ENCODE assay signal across 16 cellular contexts in genomic region chr12:110367209-110367864, GRCh38. TPM values are rescaled to one million over a fixed set of nuclear protein-coding genes. Genes with fewer than 3 reads are reported as not detected.
DNase-seq lines count a peak whose midpoint lies in the region; ATAC-seq and TF ChIP-seq lines count a peak whose summit lies in the region.
"Had no signal": no experiment of that assay in that cellular context is flagged by ENCODE, and none has a peak within 500 bp of the region (broad histone marks: within the 10 kb centered on the region; RNA-seq: fewer than 3 reads in every experiment).

No MANE protein-coding gene starts in this region.

- TF ChIP-seq EP300 in stomach (IDR thresholded peaks at IDR 0.05), result no peak

- peak overlapping the region; percentile 42 to 78 (median 59) for H3K27ac ChIP-seq in stomach

- no peaks in the 10 kb centered on the region for H3K9me3 ChIP-seq in stomach
- H3K9me3 ChIP-seq: left lung, ovary had no signal

- TF ChIP-seq CTCF in stomach (IDR thresholded peaks at IDR 0.05), result no peak

- H3K27me3 ChIP-seq in stomach, result no peaks in the 10 kb centered on the region
- H3K27me3 ChIP-seq: left lung, ovary had no signal

- H3K36me3 ChIP-seq in stomach, result peaks cover 5 to 27% (median 23%) of the 10 kb centered on the region in 4 donors
- H3K36me3 ChIP-seq: ovary had no signal

- peak; percentile 28 for DNase-seq in NCI-H2171 (lab: John Stamatoyannopoulos, UW)
- DNase-seq in astrocyte of the hippocampus (ENCODE audit: low read depth, low spot score), result peak; percentile 27
- DNase-seq in iris pigment epithelial cell (ENCODE audit: low read depth), result peak; percentile 67
- DNase-seq in stomach, result no peak
- DNase-seq in iPS-NIHi11 (ENCODE audit: low spot score), result no peak
- DNase-seq in effector CD8-positive, alpha-beta T cell (lab: John Stamatoyannopoulos, UW), result no peak
- DNase-seq: activated CD8-positive, alpha-beta T cell treated with anti-CD3 and anti-CD28 coated beads for 36 hours; activated naive CD4-positive, alpha-beta T cell treated with anti-CD3 and anti-CD28 coated beads, Interleukin-2, amount 10 ng/mL, durations not matched to agents 7 days and 5 days; effector CD4-positive, alpha-beta T cell; KG1; left lung; NCI-H187; stimulated activated naive CD4-positive, alpha-beta T cell had no signal

- no peak overlapping the region for H3K4me3 ChIP-seq in stomach
- H3K4me3 ChIP-seq: left lung, ovary had no signal

- WGBS in stomach, 5 donors, result 71 to 83% (median 76%) methylated on average over 15 of the region's 15 CpGs

- TF ChIP-seq POLR2A in stomach (IDR thresholded peaks at IDR 0.05), result no peak

- intact Hi-C loops in stomach (cut with DNase I; ENCODE audit: low total_unique reads), result no loop called here

- peaks cover 0 to 30% (median 22%) of the 10 kb centered on the region in 4 donors for H3K4me1 ChIP-seq in stomach

- no peak for ATAC-seq in GM18517 (IDR thresholded peaks at IDR 0.05; ENCODE audit: unreplicated experiment)
- ATAC-seq in GM19397 (IDR thresholded peaks at IDR 0.05; ENCODE audit: unreplicated experiment), result no peak
- ATAC-seq: activated CD8-positive, alpha-beta T cell treated with anti-CD3 and anti-CD28 coated beads for 36 hours; left lung had no signal

RNA-seq across cellular contexts. Expression of gene ANAPC7, which starts 36.2 kb away (rescaled TPM):
- total RNA-seq in stomach, result 10 to 100 TPM; 40.6 to 88.7 (median 53.9) TPM
- polyA plus RNA-seq in stomach, result 10 to 100 TPM; 13.0 to 45.1 (median 17.6) TPM

Comparison
In these comparisons a context has a peak if more than half of its experiments do, and no peak if none do; other contexts are left out.
1. DNase-seq: peak in NCI-H2171 (single experiment), astrocyte of the hippocampus (single experiment) and iris pigment epithelial cell (single experiment); none in stomach (single experiment), iPS-NIHi11 (single experiment) and effector CD8-positive, alpha-beta T cell (single experiment).